ENCODE assay signal across 39 cellular contexts in genomic region chr4:58961283-58961682, GRCh38.
"Had no signal": no experiment of that assay in that cellular context is flagged by ENCODE, and none has a peak within 500 bp of the region (broad histone marks: within the 10 kb centered on the region; RNA-seq: fewer than 3 reads in every experiment).

No MANE protein-coding gene starts in this region.

- FAIRE-seq: astrocyte, bronchial epithelial cell, colon had no signal

- H3K36me3 Mint-ChIP-seq: activated naive CD4-positive, alpha-beta T cell treated with anti-CD3 and anti-CD28 coated beads, Interleukin-2, amount 10 ng/mL, durations not matched to agents 7 days and 5 days; activated naive CD4-positive, alpha-beta T cell treated with anti-CD3 and anti-CD28 coated beads, Interleukin-2, amount 50 U/mL, for 24 hours; activated naive CD4-positive, alpha-beta T cell treated with anti-CD3 and anti-CD28 coated beads, Interleukin-2, amount 50 U/mL, for 72 hours; activated naive CD8-positive, alpha-beta T cell; activated naive CD8-positive, alpha-beta T cell treated with anti-CD3 and anti-CD28 coated beads for 36 hours; activated naive CD8-positive, alpha-beta T cell treated with anti-CD3 and anti-CD28 coated beads, Interleukin-2, amount 10 ng/mL, durations not matched to agents 7 days and 5 days; brain had no signal

- DNase-seq: activated effector memory CD4-positive, alpha-beta T cell treated with anti-CD3 and anti-CD28 coated beads, Interleukin-2, amount 50 U/mL, for 16 hours; activated effector memory CD4-positive, alpha-beta T cell treated with Interleukin-2 at 50 U/mL for 16 hours; activated gamma-delta T cell; activated gamma-delta T cell treated with Interleukin-2 at 50 U/mL for 16 hours; activated naive CD4-positive, alpha-beta T cell; activated naive CD4-positive, alpha-beta T cell treated with anti-CD3 and anti-CD28 coated beads for 36 hours; activated naive CD4-positive, alpha-beta T cell treated with anti-CD3 and anti-CD28 coated beads, Interleukin-2, amount 10 ng/mL, durations not matched to agents 7 days and 5 days; activated naive CD4-positive, alpha-beta T cell treated with anti-CD3 and anti-CD28 coated beads, Interleukin-2, amount 50 U/mL, for 16 hours; activated naive CD4-positive, alpha-beta T cell treated with Interleukin-2 at 50 U/mL for 16 hours; activated naive CD8-positive, alpha-beta T cell treated with anti-CD3 and anti-CD28 coated beads for 36 hours; activated naive CD8-positive, alpha-beta T cell treated with anti-CD3 and anti-CD28 coated beads, Interleukin-2, amount 10 ng/mL, durations not matched to agents 7 days and 5 days; activated naive CD8-positive, alpha-beta T cell treated with anti-CD3 and anti-CD28 coated beads, Interleukin-2, amount 50 U/mL, for 24 hours; activated T-cell treated with anti-CD3 and anti-CD28 coated beads, Interleukin-2, amount 50 U/mL, for 4 hours; activated T-cell treated with anti-CD3 and anti-CD28 coated beads, Interleukin-2, amount 50 U/mL, for 48 hours; activated T-cell treated with anti-CD3 and anti-CD28 coated beads, Interleukin-2, amount 50 U/mL, for 72 hours; adrenal gland; amniotic stem cell; amygdala; anterior cingulate cortex; aorta; body of pancreas; caudate nucleus; central memory CD4-positive, alpha-beta T cell; cerebellar nuclear complex; colonic mucosa had no signal

- H3K9me3 ChIP-seq: adrenal gland, ascending aorta, body of pancreas, breast epithelium, colonic mucosa had no signal

- H3K27me3 Mint-ChIP-seq: activated naive CD4-positive, alpha-beta T cell treated with anti-CD3 and anti-CD28 coated beads, Interleukin-2, amount 10 ng/mL, durations not matched to agents 7 days and 5 days; activated naive CD4-positive, alpha-beta T cell treated with anti-CD3 and anti-CD28 coated beads, Interleukin-2, amount 50 U/mL, for 24 hours; activated naive CD8-positive, alpha-beta T cell; activated naive CD8-positive, alpha-beta T cell treated with anti-CD3 and anti-CD28 coated beads for 36 hours; activated naive CD8-positive, alpha-beta T cell treated with anti-CD3 and anti-CD28 coated beads, Interleukin-2, amount 10 ng/mL, durations not matched to agents 7 days and 5 days; activated naive CD8-positive, alpha-beta T cell treated with anti-CD3 and anti-CD28 coated beads, Interleukin-2, amount 50 U/mL, for 24 hours; activated T-helper 17 cell treated with anti-CD3 and anti-CD28 coated beads, Interleukin-2, amount 50 U/mL, for 72 hours; brain; central memory CD8-positive, alpha-beta T cell had no signal

- H3K4me3 ChIP-seq: adrenal gland, ascending aorta, body of pancreas, breast epithelium, cardiac muscle cell, colonic mucosa had no signal

- H3K27ac Mint-ChIP-seq: activated naive CD4-positive, alpha-beta T cell treated with anti-CD3 and anti-CD28 coated beads for 36 hours; activated naive CD4-positive, alpha-beta T cell treated with anti-CD3 and anti-CD28 coated beads, Interleukin-2, amount 10 ng/mL, durations not matched to agents 7 days and 5 days; activated naive CD4-positive, alpha-beta T cell treated with anti-CD3 and anti-CD28 coated beads, Interleukin-2, amount 50 U/mL, for 24 hours; activated naive CD4-positive, alpha-beta T cell treated with anti-CD3 and anti-CD28 coated beads, Interleukin-2, amount 50 U/mL, for 72 hours; activated naive CD8-positive, alpha-beta T cell; activated naive CD8-positive, alpha-beta T cell treated with anti-CD3 and anti-CD28 coated beads for 36 hours; activated naive CD8-positive, alpha-beta T cell treated with anti-CD3 and anti-CD28 coated beads, Interleukin-2, amount 10 ng/mL, durations not matched to agents 7 days and 5 days; activated naive CD8-positive, alpha-beta T cell treated with anti-CD3 and anti-CD28 coated beads, Interleukin-2, amount 50 U/mL, for 24 hours; activated T-cell treated with anti-CD3 and anti-CD28 coated beads, Interleukin-2, amount 50 U/mL, for 72 hours; activated T-helper 1 cell treated with anti-CD3 and anti-CD28 coated beads, Interleukin-12 subunit alpha, Interleukin-12 subunit beta, Interleukin-2, Interleukin-4 antibody, amounts not matched to agents 30 ng/mL and 10 ng/mL and 1 ng/mL, durations not matched to agents 14 hours and 24 hours and 36 hours; activated T-helper 17 cell treated with anti-CD3 and anti-CD28 coated beads, Interleukin-2, amount 50 U/mL, for 72 hours; activated T-helper 2 cell treated with anti-CD3 and anti-CD28 coated beads, Interferon-gamma antibody, Interleukin-2, Interleukin-4, amounts not matched to agents 10 μg/mL and 5 μg/mL and 100 μg/mL, durations not matched to agents 14 hours and 24 hours and 36 hours; brain had no signal

- H3K27ac ChIP-seq: adrenal gland, ascending aorta, body of pancreas, breast epithelium, cardiac muscle cell, colonic mucosa had no signal

- H3K9me3 Mint-ChIP-seq: activated naive CD8-positive, alpha-beta T cell treated with anti-CD3 and anti-CD28 coated beads, Interleukin-2, amount 10 ng/mL, durations not matched to agents 7 days and 5 days; brain had no signal

- H3K4me1 Mint-ChIP-seq: activated naive CD4-positive, alpha-beta T cell treated with anti-CD3 and anti-CD28 coated beads, Interleukin-2, amount 10 ng/mL, durations not matched to agents 7 days and 5 days; activated naive CD4-positive, alpha-beta T cell treated with anti-CD3 and anti-CD28 coated beads, Interleukin-2, amount 50 U/mL, for 24 hours; activated naive CD8-positive, alpha-beta T cell treated with anti-CD3 and anti-CD28 coated beads for 36 hours; activated naive CD8-positive, alpha-beta T cell treated with anti-CD3 and anti-CD28 coated beads, Interleukin-2, amount 10 ng/mL, durations not matched to agents 7 days and 5 days; activated naive CD8-positive, alpha-beta T cell treated with anti-CD3 and anti-CD28 coated beads, Interleukin-2, amount 50 U/mL, for 24 hours; activated T-helper 17 cell treated with anti-CD3 and anti-CD28 coated beads, Interleukin-2, amount 50 U/mL, for 72 hours; brain; central memory CD8-positive, alpha-beta T cell had no signal

- H3K36me3 ChIP-seq: adrenal gland, ascending aorta, breast epithelium, cardiac muscle cell, colonic mucosa had no signal

- H3K4me1 ChIP-seq: adrenal gland, ascending aorta, body of pancreas, breast epithelium, colonic mucosa had no signal

- H3K27me3 ChIP-seq: adrenal gland, ascending aorta, body of pancreas, breast epithelium, cardiac muscle cell, colonic mucosa had no signal

- H3K4me3 Mint-ChIP-seq: activated naive CD4-positive, alpha-beta T cell treated with anti-CD3 and anti-CD28 coated beads for 36 hours; activated naive CD4-positive, alpha-beta T cell treated with anti-CD3 and anti-CD28 coated beads, Interleukin-2, amount 10 ng/mL, durations not matched to agents 7 days and 5 days; activated naive CD4-positive, alpha-beta T cell treated with anti-CD3 and anti-CD28 coated beads, Interleukin-2, amount 50 U/mL, for 24 hours; activated naive CD8-positive, alpha-beta T cell; activated naive CD8-positive, alpha-beta T cell treated with anti-CD3 and anti-CD28 coated beads for 36 hours; activated naive CD8-positive, alpha-beta T cell treated with anti-CD3 and anti-CD28 coated beads, Interleukin-2, amount 10 ng/mL, durations not matched to agents 7 days and 5 days; activated naive CD8-positive, alpha-beta T cell treated with anti-CD3 and anti-CD28 coated beads, Interleukin-2, amount 50 U/mL, for 24 hours; activated T-cell treated with anti-CD3 and anti-CD28 coated beads, Interleukin-2, amount 50 U/mL, for 4 hours; activated T-cell treated with anti-CD3 and anti-CD28 coated beads, Interleukin-2, amount 50 U/mL, for 72 hours; activated T-helper 1 cell treated with anti-CD3 and anti-CD28 coated beads, Interleukin-12 subunit alpha, Interleukin-12 subunit beta, Interleukin-2, Interleukin-4 antibody, amounts not matched to agents 30 ng/mL and 10 ng/mL and 1 ng/mL, durations not matched to agents 14 hours and 24 hours and 36 hours; activated T-helper 17 cell treated with anti-CD3 and anti-CD28 coated beads, Interleukin-2, amount 50 U/mL, for 72 hours; brain; central memory CD8-positive, alpha-beta T cell had no signal

- ATAC-seq: activated naive CD4-positive, alpha-beta T cell treated with anti-CD3 and anti-CD28 coated beads, Interleukin-2, amount 50 U/mL, for 72 hours; activated naive CD8-positive, alpha-beta T cell treated with anti-CD3 and anti-CD28 coated beads, Interleukin-2, amount 50 U/mL, for 24 hours; activated T-cell treated with anti-CD3 and anti-CD28 coated beads, Interleukin-2, amount 50 U/mL, for 4 hours; activated T-cell treated with anti-CD3 and anti-CD28 coated beads, Interleukin-2, amount 50 U/mL, for 72 hours; activated T-helper 17 cell treated with anti-CD3 and anti-CD28 coated beads, Interleukin-2, amount 50 U/mL, for 72 hours; body of pancreas had no signal
